Comparison of ENCODE assay signal across 18 cellular contexts in the genomic region with DNA sequence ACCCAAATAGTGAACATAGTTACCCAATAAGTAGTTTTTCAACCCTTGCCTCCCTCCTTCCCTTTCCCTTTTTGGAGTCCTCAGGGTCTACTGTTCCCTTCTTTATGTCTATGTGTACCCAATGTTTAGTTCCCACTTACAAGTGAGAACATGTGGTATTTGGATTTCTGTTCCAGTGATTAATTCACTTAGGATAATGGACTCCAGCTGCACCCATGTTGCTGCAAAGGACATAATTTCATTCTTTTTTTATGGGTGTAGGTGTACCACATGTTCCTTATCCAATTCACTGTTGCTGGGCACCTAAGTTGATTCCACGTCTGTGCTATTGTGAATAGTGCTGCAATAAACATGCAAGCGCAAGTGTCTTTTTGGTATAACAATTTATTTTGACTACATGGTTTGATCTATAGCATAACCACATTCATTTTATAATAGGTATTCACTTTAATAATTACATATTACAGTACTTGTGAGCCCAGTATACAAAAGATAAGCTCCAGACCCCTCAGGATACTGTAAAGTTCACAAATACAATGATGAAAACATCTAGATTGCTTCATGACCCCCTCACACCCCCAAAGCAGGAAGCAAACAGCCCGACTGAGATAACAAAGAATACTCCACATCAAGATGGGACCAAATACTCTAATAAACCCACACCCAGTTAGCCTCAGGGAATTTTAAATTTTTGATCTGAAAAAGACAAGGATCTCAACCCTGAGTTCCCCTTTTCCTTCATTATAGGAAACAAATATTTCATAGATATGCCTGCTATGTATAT. TPM values are rescaled to one million over a fixed set of nuclear protein-coding genes. Genes with fewer than 3 reads are reported as not detected.
DNase-seq lines count a peak whose midpoint lies in the region; ATAC-seq and TF ChIP-seq lines count a peak whose summit lies in the region.
"Had no signal": no experiment of that assay in that cellular context is flagged by ENCODE, and none has a peak within 500 bp of the region (broad histone marks: within the 10 kb centered on the region; RNA-seq: fewer than 3 reads in every experiment).

No MANE protein-coding gene starts in this region.

- ATAC-seq in naive thymus-derived CD8-positive, alpha-beta T cell = no peak
- ATAC-seq in GM18868 (IDR thresholded peaks at IDR 0.05; ENCODE audit: unreplicated experiment) (no peak), HG03095 (IDR thresholded peaks at IDR 0.05; ENCODE audit: unreplicated experiment) (no peak)
- ATAC-seq: GM12878, K562 had no signal

- DNase-seq in activated CD4-positive, alpha-beta memory T cell treated with anti-CD3 and anti-CD28 coated beads for 36 hours = no peak
- DNase-seq in activated CD4-positive, alpha-beta memory T cell treated with anti-CD3 and anti-CD28 coated beads, Interleukin-2, amount 10 ng/mL, durations not matched to agents 7 days and 5 days = no peak
- DNase-seq in naive thymus-derived CD8-positive, alpha-beta T cell = no peak
- no peak for DNase-seq in NAMALWA (ENCODE audit: low spot score)
- DNase-seq: activated CD4-positive, alpha-beta T cell treated with anti-CD3 and anti-CD28 coated beads, Interleukin-2, amount 50 U/mL, for 48 hours; activated naive CD4-positive, alpha-beta T cell; effector memory CD4-positive, alpha-beta T cell; EL; islet precursor cell; NCI-H2029 treated with DMSO at 0.1 percent for 48 hours; stimulated activated CD4-positive, alpha-beta T cell treated with anti-CD3 and anti-CD28 coated beads, Interleukin-4, amount 100 ng/mL, for 1 hour; T-cell had no signal

- CTCF ChIA-PET in activated CD4-positive, alpha-beta memory T cell treated with anti-CD3 and anti-CD28 coated beads for 36 hours (lab: Charles Lee) = interaction anchor here (0.6 kb wide), 1 partner anchor 17 kb away, joined by 3 read pairs; no protein-coding TSS in a partner anchor
- CTCF ChIA-PET in activated CD4-positive, alpha-beta memory T cell treated with anti-CD3 and anti-CD28 coated beads, Interleukin-2, amount 10 ng/mL, durations not matched to agents 7 days and 5 days (lab: Charles Lee) = no interaction called here

- no peaks in the 10 kb centered on the region for H3K9me3 Mint-ChIP-seq in activated CD4-positive, alpha-beta memory T cell treated with anti-CD3 and anti-CD28 coated beads for 36 hours
- no peaks in the 10 kb centered on the region for H3K9me3 Mint-ChIP-seq in activated CD4-positive, alpha-beta memory T cell treated with anti-CD3 and anti-CD28 coated beads, Interleukin-2, amount 10 ng/mL, durations not matched to agents 7 days and 5 days
- no peaks in the 10 kb centered on the region for H3K9me3 Mint-ChIP-seq in IgD-negative memory B cell
- H3K9me3 Mint-ChIP-seq in naive thymus-derived CD8-positive, alpha-beta T cell = no peaks in the 10 kb centered on the region
- H3K9me3 Mint-ChIP-seq: T-cell had no signal

- POLR2A ChIA-PET in activated CD4-positive, alpha-beta memory T cell treated with anti-CD3 and anti-CD28 coated beads for 36 hours (lab: Charles Lee) = no interaction called here
- POLR2A ChIA-PET in activated CD4-positive, alpha-beta memory T cell treated with anti-CD3 and anti-CD28 coated beads, Interleukin-2, amount 10 ng/mL, durations not matched to agents 7 days and 5 days (lab: Charles Lee) = no interaction called here
- POLR2A ChIA-PET in naive thymus-derived CD8-positive, alpha-beta T cell (lab: Charles Lee) = interaction anchor here (1.6 kb wide), 1 partner anchor 9 kb away, joined by 5 read pairs; no protein-coding TSS in a partner anchor

- H3K4me3 Mint-ChIP-seq in activated CD4-positive, alpha-beta memory T cell treated with anti-CD3 and anti-CD28 coated beads for 36 hours = no peak overlapping the region
- no peak overlapping the region for H3K4me3 Mint-ChIP-seq in activated CD4-positive, alpha-beta memory T cell treated with anti-CD3 and anti-CD28 coated beads, Interleukin-2, amount 10 ng/mL, durations not matched to agents 7 days and 5 days
- peak overlapping the region in 1 of 4 donors; percentile 20 for H3K4me3 Mint-ChIP-seq in IgD-negative memory B cell
- peak overlapping the region in 7 of 10 donors; percentile 14 to 67 (median 34) for H3K4me3 Mint-ChIP-seq in naive thymus-derived CD8-positive, alpha-beta T cell

- H3K4me1 Mint-ChIP-seq in activated CD4-positive, alpha-beta memory T cell treated with anti-CD3 and anti-CD28 coated beads for 36 hours (ENCODE audit: low read depth) = peaks cover 63% of the 10 kb centered on the region
- peaks cover 40% of the 10 kb centered on the region for H3K4me1 Mint-ChIP-seq in activated CD4-positive, alpha-beta memory T cell treated with anti-CD3 and anti-CD28 coated beads, Interleukin-2, amount 10 ng/mL, durations not matched to agents 7 days and 5 days
- H3K4me1 Mint-ChIP-seq in IgD-negative memory B cell = peaks cover 33 to 61% (median 44%) of the 10 kb centered on the region in 3 donors
- peaks cover 43 to 79% (median 73%) of the 10 kb centered on the region in 4 donors for H3K4me1 Mint-ChIP-seq in naive thymus-derived CD8-positive, alpha-beta T cell

- H3K27me3 Mint-ChIP-seq in activated CD4-positive, alpha-beta memory T cell treated with anti-CD3 and anti-CD28 coated beads for 36 hours = no peaks in the 10 kb centered on the region
- H3K27me3 Mint-ChIP-seq in activated CD4-positive, alpha-beta memory T cell treated with anti-CD3 and anti-CD28 coated beads, Interleukin-2, amount 10 ng/mL, durations not matched to agents 7 days and 5 days = no peaks in the 10 kb centered on the region
- no peaks in the 10 kb centered on the region for H3K27me3 Mint-ChIP-seq in IgD-negative memory B cell
- no peaks in the 10 kb centered on the region for H3K27me3 Mint-ChIP-seq in naive thymus-derived CD8-positive, alpha-beta T cell
- H3K27me3 Mint-ChIP-seq: T-cell had no signal

- intact Hi-C loops in activated CD4-positive, alpha-beta memory T cell treated with anti-CD3 and anti-CD28 coated beads for 36 hours (cut with micrococcal nuclease) = no loop called here

- no peak for TF ChIP-seq CTCF in VCaP (conservative IDR thresholded peaks at IDR 0.05)

- H3K27ac ChIP-seq in VCaP = peak overlapping the region; percentile 5; the same call in 1 of the 2 replicates

- peaks cover 20% of the 10 kb centered on the region for H3K36me3 Mint-ChIP-seq in activated CD4-positive, alpha-beta memory T cell treated with anti-CD3 and anti-CD28 coated beads for 36 hours
- H3K36me3 Mint-ChIP-seq in activated CD4-positive, alpha-beta memory T cell treated with anti-CD3 and anti-CD28 coated beads, Interleukin-2, amount 10 ng/mL, durations not matched to agents 7 days and 5 days (ENCODE audit: low read depth) = peaks cover 41% of the 10 kb centered on the region
- peaks cover 2% of the 10 kb centered on the region for H3K36me3 Mint-ChIP-seq in IgD-negative memory B cell
- peaks cover 0 to 50% (median 0%) of the 10 kb centered on the region in 3 donors for H3K36me3 Mint-ChIP-seq in naive thymus-derived CD8-positive, alpha-beta T cell

- H3K27ac Mint-ChIP-seq in activated CD4-positive, alpha-beta memory T cell treated with anti-CD3 and anti-CD28 coated beads for 36 hours = peak overlapping the region; percentile 24
- no peak overlapping the region for H3K27ac Mint-ChIP-seq in activated CD4-positive, alpha-beta memory T cell treated with anti-CD3 and anti-CD28 coated beads, Interleukin-2, amount 10 ng/mL, durations not matched to agents 7 days and 5 days
- peak overlapping the region in 2 of 3 donors; percentile 28 to 69 for H3K27ac Mint-ChIP-seq in IgD-negative memory B cell
- H3K27ac Mint-ChIP-seq in naive thymus-derived CD8-positive, alpha-beta T cell = peak overlapping the region in 6 of 10 donors; percentile 5 to 67 (median 38)

RNA-seq across cellular contexts. Expression of a gene that starts 45.3 kb away (rescaled TPM):
- total RNA-seq in activated CD4-positive, alpha-beta memory T cell treated with anti-CD3 and anti-CD28 coated beads for 36 hours = 10 to 100 TPM; 77.8 to 80.5 TPM
- 10 to 100 TPM; 86.8 to 87.4 TPM for total RNA-seq in activated CD4-positive, alpha-beta memory T cell treated with anti-CD3 and anti-CD28 coated beads, Interleukin-2, amount 10 ng/mL, durations not matched to agents 7 days and 5 days
- 88.0 TPM for polyA plus RNA-seq in IgD-negative memory B cell
- total RNA-seq in naive thymus-derived CD8-positive, alpha-beta T cell = 100 to 1,000 TPM; 175 to 189 TPM
- 100 to 1,000 TPM in 2 of 3 donors, 10 to 100 TPM in 1; 94.0 to 126 (median 113) TPM for polyA plus RNA-seq in naive thymus-derived CD8-positive, alpha-beta T cell

Comparison
In these comparisons a context has a peak if more than half of its experiments do, and no peak if none do; other contexts are left out.
1. H3K4me3 Mint-ChIP-seq: peak in naive thymus-derived CD8-positive, alpha-beta T cell (7 of 10); none in activated CD4-positive, alpha-beta memory T cell treated with anti-CD3 and anti-CD28 coated beads for 36 hours (single experiment) and activated CD4-positive, alpha-beta memory T cell treated with anti-CD3 and anti-CD28 coated beads, Interleukin-2, amount 10 ng/mL, durations not matched to agents 7 days and 5 days (single experiment).